19 cellular contexts compared by ENCODE assay signal in genomic region chr1:64135501-64136245, GRCh38.
DNase-seq lines count a peak whose midpoint lies in the region; ATAC-seq, FAIRE-seq and TF ChIP-seq lines count a peak whose summit lies in the region.
"Had no signal": no experiment of that assay in that cellular context is flagged by ENCODE, and none has a peak within 500 bp of the region (broad histone marks: within the 10 kb centered on the region; RNA-seq: fewer than 3 reads in every experiment).

No MANE protein-coding gene starts in this region.

- no peaks in the 10 kb centered on the region for H3K79me2 ChIP-seq in HepG2 (ENCODE audit: insufficient read depth, low read length)

- no peaks in the 10 kb centered on the region for H3K27me3 Mint-ChIP-seq in activated T-cell treated with anti-CD3 and anti-CD28 coated beads, Interleukin-2, amount 50 U/mL, for 72 hours (ENCODE audit: low read depth)

- H3K9me3 ChIP-seq in HepG2 (ENCODE audit: low read length), result no peaks in the 10 kb centered on the region
- no peaks in the 10 kb centered on the region for H3K9me3 ChIP-seq in right lobe of liver
- no peaks in the 10 kb centered on the region for H3K9me3 ChIP-seq in left lung
- H3K9me3 ChIP-seq in uterus, result no peaks in the 10 kb centered on the region
- H3K9me3 ChIP-seq: HAP-1, MG63 had no signal

- TF ChIP-seq POLR2A in HepG2 (IDR thresholded peaks at IDR 0.05; ENCODE audit: insufficient read depth in 1 of 2, low read depth in 2 of 2, low read length in 2 of 2) (no peak), right lobe of liver (IDR thresholded peaks at IDR 0.05) (no peak), uterus (IDR thresholded peaks at IDR 0.05) (no peak)

- DNase-seq in HepG2 (ENCODE audit: low spot score) (no peak), right lobe of liver (no peak), choroid plexus epithelial cell (ENCODE audit: low read depth) (peak; percentile 21), left lung (no peak), uterus (peak in 1 of 2 donors; percentile 43), Right ventricle myocardium superior (no peak), GM19238 (ENCODE audit: insufficient read length, low spot score) (no peak)
- no peak for DNase-seq in activated T-cell treated with anti-CD3 and anti-CD28 coated beads, Interleukin-2, amount 50 U/mL, for 72 hours
- DNase-seq: COR-L47, DMS153, EL, KG1, MG63, NCI-H1092 treated with DMSO at 0.1 percent for 48 hours, NCI-H1694, NCI-H82 had no signal

- POLR2A ChIA-PET in HepG2 (lab: Yijun Ruan, JAX), result no interaction called here

- H3K27ac Mint-ChIP-seq in activated T-cell treated with anti-CD3 and anti-CD28 coated beads, Interleukin-2, amount 50 U/mL, for 72 hours, result no peak overlapping the region
- H3K27ac Mint-ChIP-seq: CD14-positive monocyte had no signal

- H3K9ac ChIP-seq in HepG2 (ENCODE audit: insufficient read depth, low read depth, low read length), result no peak overlapping the region

- H3K27ac ChIP-seq in HepG2 (ENCODE audit: extremely low read length, insufficient read depth, low read length) (no peak overlapping the region), right lobe of liver (no peak overlapping the region), left lung (no peak overlapping the region), uterus (peak overlapping the region; percentile 56 to 68)
- H3K27ac ChIP-seq: HL-60 had no signal

- H3K4me3 ChIP-seq in HepG2 (replicated peaks in 1 of 3; ENCODE audit: insufficient read depth in 1 of 3, low read depth in 2 of 3, low read length in 3 of 3), result no peak overlapping the region
- no peak overlapping the region for H3K4me3 ChIP-seq in right lobe of liver
- H3K4me3 ChIP-seq in choroid plexus epithelial cell (ENCODE audit: low read depth, low read length), result no peak overlapping the region
- no peak overlapping the region for H3K4me3 ChIP-seq in left lung
- no peak overlapping the region for H3K4me3 ChIP-seq in uterus
- H3K4me3 ChIP-seq: HAP-1, MG63 had no signal

- no TSS peak for BruUV-seq in HepG2 (replicated peaks; lab: Mats Ljungman, UMichigan)

- H3K36me3 ChIP-seq in HepG2 (replicated peaks in 1 of 2; ENCODE audit: control insufficient read depth in 1 of 2, insufficient read depth in 2 of 2, low read length in 2 of 2) (no peaks in the 10 kb centered on the region), right lobe of liver (no peaks in the 10 kb centered on the region), left lung (no peaks in the 10 kb centered on the region), uterus (no peaks in the 10 kb centered on the region)
- H3K36me3 ChIP-seq: HAP-1, MG63 had no signal

- H3K4me2 ChIP-seq in HepG2 (ENCODE audit: low read depth, low read length), result no peak overlapping the region

- no peak overlapping the region for H3K4me3 Mint-ChIP-seq in activated T-cell treated with anti-CD3 and anti-CD28 coated beads, Interleukin-2, amount 50 U/mL, for 72 hours
- H3K4me3 Mint-ChIP-seq: CD14-positive monocyte had no signal

- in situ Hi-C loops in HepG2 (cut with HindIII; ENCODE audit: extremely low pct_ligation_motif_present, low pct_unique_long_range_greater_than_20kb), result loop anchor here (5.0 to 10.0 kb wide), 2 partner anchors 461 to 518 kb away; no protein-coding TSS in a partner anchor

- no peaks in the 10 kb centered on the region for H4K20me1 ChIP-seq in HepG2 (ENCODE audit: insufficient read depth, low read length)

- H2AFZ ChIP-seq in HepG2 (ENCODE audit: low read length), result no peak overlapping the region

- no peak for ATAC-seq in HepG2
- no peak for ATAC-seq in right lobe of liver
- ATAC-seq in left lung, result peak; percentile 25
- no peak for ATAC-seq in Right ventricle myocardium superior (ENCODE audit: poor library complexity)
- ATAC-seq in activated T-cell treated with anti-CD3 and anti-CD28 coated beads, Interleukin-2, amount 50 U/mL, for 72 hours (replicated peaks in 1 of 2), result no peak

- no peaks in the 10 kb centered on the region for H3K4me1 Mint-ChIP-seq in activated T-cell treated with anti-CD3 and anti-CD28 coated beads, Interleukin-2, amount 50 U/mL, for 72 hours (ENCODE audit: low read depth)
- H3K4me1 Mint-ChIP-seq: CD14-positive monocyte had no signal

- TF ChIP-seq RAD21 in HepG2 (CRISPR knock-in tag; IDR thresholded peaks at IDR 0.05), result no peak

- H3K4me1 ChIP-seq in HepG2 (ENCODE audit: insufficient read depth, low read length), result no peaks in the 10 kb centered on the region
- H3K4me1 ChIP-seq in right lobe of liver, result no peaks in the 10 kb centered on the region
- peaks cover 0 to 8% of the 10 kb centered on the region in 2 donors for H3K4me1 ChIP-seq in left lung
- peaks cover 0 to 4% of the 10 kb centered on the region in 2 donors for H3K4me1 ChIP-seq in uterus
- H3K4me1 ChIP-seq: HAP-1 had no signal

- H3K36me3 Mint-ChIP-seq in activated T-cell treated with anti-CD3 and anti-CD28 coated beads, Interleukin-2, amount 50 U/mL, for 72 hours (ENCODE audit: insufficient read depth in 2 of 2), result no peaks in the 10 kb centered on the region
- H3K36me3 Mint-ChIP-seq: CD14-positive monocyte had no signal

- CTCF ChIA-PET in HepG2 (lab: Yijun Ruan, JAX; ENCODE audit: low intra/inter-chr PET ratio, low total read pairs), result interaction anchor here (1.3 to 2.7 kb wide), 2 partner anchors 444 to 520 kb away, joined by 5 to 21 read pairs; no protein-coding TSS in a partner anchor

- H3K9me3 Mint-ChIP-seq in activated T-cell treated with anti-CD3 and anti-CD28 coated beads, Interleukin-2, amount 50 U/mL, for 72 hours, result no peaks in the 10 kb centered on the region

- H3K27me3 ChIP-seq in HepG2 (ENCODE audit: control insufficient read depth in 1 of 2, insufficient read depth in 2 of 2, low read length in 2 of 2) (no peaks in the 10 kb centered on the region), right lobe of liver (no peaks in the 10 kb centered on the region), left lung (no peaks in the 10 kb centered on the region), uterus (no peaks in the 10 kb centered on the region)
- H3K27me3 ChIP-seq: MG63 had no signal

- WGBS in HepG2 (ENCODE audit: low lambda C conversion rate), result 74% methylated on average over 3 of the region's 3 CpGs
- 80% methylated on average over 3 of the region's 3 CpGs for WGBS in right lobe of liver (ENCODE audit: insufficient coverage, low coverage, low lambda C conversion rate, missing lambda C conversion rate)

- TF ChIP-seq EP300 in HepG2 (IDR thresholded peaks at IDR 0.05; ENCODE audit: low read depth in 2 of 2, low read length in 2 of 2) (no peak), HepG2 (CRISPR knock-in tag; IDR thresholded peaks at IDR 0.05; ENCODE audit: borderline replicate concordance) (no peak)

- TF ChIP-seq CTCF in HepG2 (CRISPR knock-in tag; IDR thresholded peaks at IDR 0.05) (no peak), right lobe of liver (IDR thresholded peaks at IDR 0.05) (no peak), choroid plexus epithelial cell (conservative IDR thresholded peaks at IDR 0.05; ENCODE audit: low read depth, low read length) (no peak), left lung (IDR thresholded peaks at IDR 0.05) (no peak), uterus (IDR thresholded peaks at IDR 0.05) (no peak)

- intact Hi-C loops in HepG2 (cut with micrococcal nuclease; ENCODE audit: unreplicated experiment) (loop anchor here (2.0 kb wide), 3 partner anchors 111 to 443 kb away; no protein-coding TSS in a partner anchor), right lobe of liver (cut with DNase I) (loop anchor here in 1 of 2 donors (10.0 kb wide), 1 partner anchor 441 kb away; no protein-coding TSS in a partner anchor), left lung (cut with DNase I) (no loop called here), uterus (cut with DNase I; ENCODE audit: low total_unique reads) (no loop called here), Right ventricle myocardium superior (cut with DNase I) (loop anchor here (10.0 kb wide), 2 partner anchors 201 to 441 kb away; no protein-coding TSS in a partner anchor)

- no peak for FAIRE-seq in HepG2 (lab: Jason Lieb, UNC)

TF ChIP-seq in HepG2, 621 proteins besides CTCF, POLR2A, EP300 and RAD21:
- peak; percentile 11; the same call in 1 of the 2 replicates for TF ChIP-seq CEBPB (IDR thresholded peaks at IDR 0.05; ENCODE audit: borderline replicate concordance, low read depth, low read length)
- no peak for TF ChIP-seq TBP (CRISPR knock-in tag; IDR thresholded peaks at IDR 0.05)
- no peak for TF ChIP-seq ELF1 (CRISPR knock-in tag; IDR thresholded peaks at IDR 0.05)
- TF ChIP-seq SSRP1 (CRISPR knock-in tag; IDR thresholded peaks at IDR 0.05), result no peak
- TF ChIP-seq CCAR2 (optimal IDR thresholded peaks at IDR 0.05; ENCODE audit: low read depth, low read length), result no peak
- TF ChIP-seq ZNF496 (CRISPR knock-in tag; IDR thresholded peaks at IDR 0.05; ENCODE audit: insufficient replicate concordance), result no peak

Comparison
In these comparisons a context has a peak if more than half of its experiments do, and no peak if none do; other contexts are left out.
1. H3K27ac ChIP-seq: peak in uterus (2 of 2); none in HepG2 (single experiment), right lobe of liver (0 of 3) and left lung (0 of 2).
2. intact Hi-C loops: an anchor here in HepG2 (2.0 kb wide) and Right ventricle myocardium superior (10.0 kb wide); none called in left lung and uterus.